ENCODE assay signal across 8 cellular contexts in the genomic region with DNA sequence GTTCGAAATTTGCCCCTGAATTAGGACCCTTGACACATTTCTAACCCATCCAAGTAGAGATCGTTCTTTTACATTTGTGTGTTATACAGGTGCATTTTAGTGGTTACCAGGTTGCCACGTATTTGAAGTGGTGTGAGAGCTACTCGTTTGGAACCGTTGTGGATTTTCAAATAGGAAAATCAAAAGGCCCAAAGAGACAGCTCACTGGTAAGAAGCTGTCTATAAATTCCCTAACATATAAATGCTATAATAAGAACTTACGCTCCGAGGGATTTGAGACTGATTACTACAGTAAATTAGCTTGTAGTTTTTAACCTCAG. TPM values are rescaled to one million over a fixed set of nuclear protein-coding genes. Genes with fewer than 3 reads are reported as not detected.
A peak's percentile ranks its signal among the peaks of the same experiment; 100 is the strongest.
DNase-seq lines count a peak whose midpoint lies in the region; ATAC-seq and TF ChIP-seq lines count a peak whose summit lies in the region.

No MANE protein-coding gene starts in this region.

- peaks cover 45% of the 10 kb centered on the region for H3K4me1 Mint-ChIP-seq in activated CD4-positive, alpha-beta T cell treated with anti-CD3 and anti-CD28 coated beads, Interleukin-2, amount 10 ng/mL, durations not matched to agents 24 days and 14 days

- no peaks in the 10 kb centered on the region for H3K27me3 Mint-ChIP-seq in activated CD4-positive, alpha-beta T cell treated with anti-CD3 and anti-CD28 coated beads, Interleukin-2, amount 10 ng/mL, durations not matched to agents 24 days and 14 days

- POLR2A ChIA-PET in GM10248 (lab: Yijun Ruan, JAX) = interaction anchor here (0.8 to 1.1 kb wide), 3 partner anchors 34 to 194 kb away, joined by 3 to 4 read pairs (median 3); no protein-coding TSS in a partner anchor

- peaks cover 0 to 6% of the 10 kb centered on the region in 2 donors for H3K36me3 ChIP-seq in psoas muscle (ENCODE audit: insufficient read depth in 1 of 2, low read depth in 1 of 2)

- no peak for DNase-seq in activated CD4-positive, alpha-beta T cell treated with anti-CD3 and anti-CD28 coated beads, Interleukin-2, amount 10 ng/mL, durations not matched to agents 24 days and 14 days
- DNase-seq in activated CD4-positive, alpha-beta T cell treated with anti-CD3 and anti-CD28 coated beads, Interleukin-2, amount 50 U/mL, for 4 hours = no peak
- DNase-seq in RPMI8226 = peak; percentile 23
- no peak for DNase-seq in epithelial cell of proximal tubule (ENCODE audit: low read depth)
- DNase-seq in psoas muscle = no peak
- DNase-seq in GM10248 (ENCODE audit: extremely low spot score) = no peak
- DNase-seq in effector CD4-positive, alpha-beta T cell = no peak

- H3K4me3 ChIP-seq in epithelial cell of proximal tubule (ENCODE audit: low read depth, low read length) (peak overlapping the region; percentile 77), psoas muscle (peak overlapping the region; percentile 94)

- no peaks in the 10 kb centered on the region for H3K9me3 Mint-ChIP-seq in activated CD4-positive, alpha-beta T cell treated with anti-CD3 and anti-CD28 coated beads, Interleukin-2, amount 10 ng/mL, durations not matched to agents 24 days and 14 days

- intact Hi-C loops in activated CD4-positive, alpha-beta T cell treated with anti-CD3 and anti-CD28 coated beads, Interleukin-2, amount 10 ng/mL, durations not matched to agents 24 days and 14 days (cut with micrococcal nuclease) = loop anchor here (1.0 to 10.0 kb wide), 11 partner anchors 49 to 607 kb away; a partner anchor contains a TSS
- intact Hi-C loops in psoas muscle (cut with DNase I) = loop anchor here (5.0 kb wide), 4 partner anchors 57 to 227 kb away; a partner anchor contains a TSS

- 14 to 24% (median 16%) methylated on average over 7 of the region's 7 CpGs for WGBS in psoas muscle, 3 donors

- H3K27ac ChIP-seq in psoas muscle = peak overlapping the region; percentile 98

- H3K27ac Mint-ChIP-seq in activated CD4-positive, alpha-beta T cell treated with anti-CD3 and anti-CD28 coated beads, Interleukin-2, amount 10 ng/mL, durations not matched to agents 24 days and 14 days = peak overlapping the region; percentile 95

- TF ChIP-seq CTCF in epithelial cell of proximal tubule (conservative IDR thresholded peaks at IDR 0.05; ENCODE audit: low read depth, low read length) (no peak), psoas muscle (IDR thresholded peaks at IDR 0.05) (no peak), GM10248 (IDR thresholded peaks at IDR 0.05; ENCODE audit: control extremely low read depth, extremely low read depth, low read depth, missing control alignments) (no peak)

- peaks cover 25% of the 10 kb centered on the region for H3K36me3 Mint-ChIP-seq in activated CD4-positive, alpha-beta T cell treated with anti-CD3 and anti-CD28 coated beads, Interleukin-2, amount 10 ng/mL, durations not matched to agents 24 days and 14 days (ENCODE audit: low read depth)

- H3K4me3 Mint-ChIP-seq in activated CD4-positive, alpha-beta T cell treated with anti-CD3 and anti-CD28 coated beads, Interleukin-2, amount 10 ng/mL, durations not matched to agents 24 days and 14 days = peak overlapping the region; percentile 90

- no peaks in the 10 kb centered on the region for H3K9me3 ChIP-seq in psoas muscle

- ATAC-seq in psoas muscle = no peak
- no peak for ATAC-seq in GM18520 (IDR thresholded peaks at IDR 0.05; ENCODE audit: unreplicated experiment)

- H3K4me1 ChIP-seq in psoas muscle = peaks cover 39% of the 10 kb centered on the region

- no peaks in the 10 kb centered on the region for H3K27me3 ChIP-seq in psoas muscle (ENCODE audit: insufficient read depth in 3 of 3, low read length in 2 of 3)

- CTCF ChIA-PET in GM10248 (lab: Yijun Ruan, JAX) = interaction anchor here (1.0 to 2.8 kb wide), 4 partner anchors 11 to 225 kb away, joined by 3 to 19 read pairs (median 4); a partner anchor contains a TSS

RNA-seq across cellular contexts. Expression of a gene that starts 1.6 kb away (rescaled TPM):
- 14.0 and 20.8 TPM in 2 replicates for total RNA-seq in activated CD4-positive, alpha-beta T cell treated with anti-CD3 and anti-CD28 coated beads, Interleukin-2, amount 10 ng/mL, durations not matched to agents 24 days and 14 days
- total RNA-seq in epithelial cell of proximal tubule (8.2 and 14.2 TPM in 2 replicates), psoas muscle (10 to 100 TPM; 18.8 to 36.3 (median 30.7) TPM)
- 10 to 100 TPM in 2 of 3 donors, 1 to 10 TPM in 1; 9.0 to 11.6 (median 11.3) TPM for polyA plus RNA-seq in psoas muscle
